In genomic region chr14:21185506-21185905, GRCh38 we compare ENCODE assay signal across 1 cellular context.
TF ChIP-seq lines count a peak whose summit lies in the region.

No MANE protein-coding gene starts in this region.

TF ChIP-seq in HepG2, 621 proteins besides CTCF, POLR2A, EP300 and RAD21 (continued from another document):
- TF ChIP-seq ZNF609 (CRISPR knock-in tag; IDR thresholded peaks at IDR 0.05; ENCODE audit: borderline replicate concordance) = no peak
- TF ChIP-seq GLMP (CRISPR knock-in tag; IDR thresholded peaks at IDR 0.05; ENCODE audit: borderline replicate concordance) = no peak
- TF ChIP-seq HNRNPLL (IDR thresholded peaks at IDR 0.05; ENCODE audit: low read depth, low read length, poor library complexity, severe bottlenecking) = no peak
- no peak for TF ChIP-seq TFE3 (CRISPR knock-in tag; IDR thresholded peaks at IDR 0.05)
- TF ChIP-seq ZNF431 (CRISPR knock-in tag; IDR thresholded peaks at IDR 0.05; ENCODE audit: borderline replicate concordance, low read depth) = no peak
- no peak for TF ChIP-seq ATF1 (CRISPR knock-in tag; IDR thresholded peaks at IDR 0.05)
- no peak for TF ChIP-seq HOXA3 (CRISPR knock-in tag; IDR thresholded peaks at IDR 0.05)
- TF ChIP-seq DZIP1 (CRISPR knock-in tag; IDR thresholded peaks at IDR 0.05) = no peak
- no peak for TF ChIP-seq DNMT3B (CRISPR knock-in tag; conservative IDR thresholded peaks at IDR 0.05)
- no peak for TF ChIP-seq ZNF251 (CRISPR knock-in tag; IDR thresholded peaks at IDR 0.05)
